11 cellular contexts compared by ENCODE assay signal in the genomic region with DNA sequence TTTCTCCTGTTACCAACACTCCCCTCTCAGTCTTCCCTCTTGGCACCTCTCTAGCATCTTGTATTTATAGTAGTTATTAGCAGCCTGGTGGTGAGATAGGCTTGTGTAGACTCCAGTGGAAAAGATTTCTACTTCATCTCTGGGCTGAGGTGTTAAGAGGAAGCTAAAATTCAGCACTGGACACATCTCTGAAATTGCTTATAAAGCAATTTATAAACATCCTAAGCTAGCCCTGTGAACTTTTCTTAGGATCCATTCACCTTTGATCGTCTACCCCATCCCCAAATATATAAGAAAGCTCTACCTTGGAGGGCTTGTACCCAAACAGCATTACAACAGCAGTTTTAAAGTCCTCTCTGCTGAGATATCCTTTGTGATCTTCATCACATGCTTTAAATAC. TPM values are rescaled to one million over a fixed set of nuclear protein-coding genes. Genes with fewer than 3 reads are reported as not detected.
DNase-seq lines count a peak whose midpoint lies in the region; ATAC-seq and TF ChIP-seq lines count a peak whose summit lies in the region.
"Had no signal": no experiment of that assay in that cellular context is flagged by ENCODE, and none has a peak within 500 bp of the region (broad histone marks: within the 10 kb centered on the region; RNA-seq: fewer than 3 reads in every experiment).

No MANE protein-coding gene starts in this region.

- no peaks in the 10 kb centered on the region for H3K36me3 ChIP-seq in iPS-15b (ENCODE audit: control insufficient read depth, insufficient read depth, low read length)
- H3K36me3 ChIP-seq: uterus had no signal

- in situ Hi-C loops in KBM-7 (cut with MboI; ENCODE audit: low pct_unique_long_range_greater_than_20kb, low sequenced_read_pairs): no loop called here

- H3K27me3 ChIP-seq in iPS-15b (ENCODE audit: control insufficient read depth, insufficient read depth, low read length): no peaks in the 10 kb centered on the region
- H3K27me3 ChIP-seq: uterus had no signal

- peaks cover 34% of the 10 kb centered on the region for H3K36me3 Mint-ChIP-seq in stimulated activated naive CD8-positive, alpha-beta T cell treated with anti-CD3 and anti-CD28 coated beads, Interleukin-15, Interleukin-2, amounts not matched to agents 100 ng/mL and 50 ng/mL, for 24 hours (ENCODE audit: low read depth)
- peaks cover 22% of the 10 kb centered on the region for H3K36me3 Mint-ChIP-seq in WTC11

- no peaks in the 10 kb centered on the region for H3K4me1 ChIP-seq in iPS-15b (ENCODE audit: control insufficient read depth, insufficient read depth, low read length)

- H3K9me3 ChIP-seq in iPS-15b (ENCODE audit: control insufficient read depth, insufficient read depth, low read length): no peaks in the 10 kb centered on the region
- H3K9me3 ChIP-seq: uterus had no signal

- no peak for DNase-seq in stimulated activated naive CD8-positive, alpha-beta T cell treated with anti-CD3 and anti-CD28 coated beads, Interleukin-15, Interleukin-2, amounts not matched to agents 100 U/mL and 50 U/mL, for 24 hours
- DNase-seq in WTC11 (ENCODE audit: low spot score) (no peak), KBM-7 (no peak)
- DNase-seq in stimulated activated CD4-positive, alpha-beta T cell treated with anti-CD3 and anti-CD28 coated beads, Interleukin-4, amount 100 ng/mL, for 1 hour: no peak
- DNase-seq: DMS79, left colon, uterus had no signal

- H3K27me3 Mint-ChIP-seq in stimulated activated naive CD8-positive, alpha-beta T cell treated with anti-CD3 and anti-CD28 coated beads, Interleukin-15, Interleukin-2, amounts not matched to agents 100 ng/mL and 50 ng/mL, for 24 hours: no peaks in the 10 kb centered on the region
- no peaks in the 10 kb centered on the region for H3K27me3 Mint-ChIP-seq in WTC11 (ENCODE audit: low read depth)

- H3K27ac Mint-ChIP-seq in stimulated activated naive CD8-positive, alpha-beta T cell treated with anti-CD3 and anti-CD28 coated beads, Interleukin-15, Interleukin-2, amounts not matched to agents 100 ng/mL and 50 ng/mL, for 24 hours: no peak overlapping the region
- H3K27ac Mint-ChIP-seq in WTC11: 0 out of 2 replicates have a peak overlapping the region, but pooled peaks have one; percentile 19

- peak overlapping the region; percentile 97 for H3K4me3 Mint-ChIP-seq in stimulated activated naive CD8-positive, alpha-beta T cell treated with anti-CD3 and anti-CD28 coated beads, Interleukin-15, Interleukin-2, amounts not matched to agents 100 ng/mL and 50 ng/mL, for 24 hours
- peak overlapping the region; percentile 97 for H3K4me3 Mint-ChIP-seq in WTC11

- peaks cover 39% of the 10 kb centered on the region for H3K4me1 Mint-ChIP-seq in stimulated activated naive CD8-positive, alpha-beta T cell treated with anti-CD3 and anti-CD28 coated beads, Interleukin-15, Interleukin-2, amounts not matched to agents 100 ng/mL and 50 ng/mL, for 24 hours (ENCODE audit: low read depth)
- H3K4me1 Mint-ChIP-seq in WTC11: peaks cover 28% of the 10 kb centered on the region

- H3K4me3 ChIP-seq in iPS-15b (ENCODE audit: low read depth, low read length): peak overlapping the region; percentile 94

- TF ChIP-seq CTCF in WTC11 (IDR thresholded peaks at IDR 0.05): no peak

- CTCF ChIA-PET in WTC11 (lab: Charles Lee): interaction anchor here (1.4 to 3.6 kb wide), 2 partner anchors 14 to 156 kb away, joined by 4 to 66 read pairs; no protein-coding TSS in a partner anchor

- ATAC-seq in stimulated activated naive CD8-positive, alpha-beta T cell treated with anti-CD3 and anti-CD28 coated beads, Interleukin-15, Interleukin-2, amounts not matched to agents 100 U/mL and 50 U/mL, for 24 hours: no peak
- ATAC-seq in WTC11: no peak
- ATAC-seq in HG03280 (IDR thresholded peaks at IDR 0.05; ENCODE audit: unreplicated experiment): no peak
- no peak for ATAC-seq in GM21528 (IDR thresholded peaks at IDR 0.05; ENCODE audit: low FRiP score, unreplicated experiment)

- POLR2A ChIA-PET in WTC11 (lab: Charles Lee): no interaction called here

- H3K9me3 Mint-ChIP-seq in stimulated activated naive CD8-positive, alpha-beta T cell treated with anti-CD3 and anti-CD28 coated beads, Interleukin-15, Interleukin-2, amounts not matched to agents 100 ng/mL and 50 ng/mL, for 24 hours: peaks cover 5% of the 10 kb centered on the region
- H3K9me3 Mint-ChIP-seq in WTC11: peaks cover 3% of the 10 kb centered on the region

- peak overlapping the region; percentile 76 for H3K9ac ChIP-seq in iPS-15b (ENCODE audit: low read depth, low read length)

TF ChIP-seq in WTC11, 78 proteins besides CTCF, POLR2A, EP300 and RAD21:
- TF ChIP-seq, protein P1, sequence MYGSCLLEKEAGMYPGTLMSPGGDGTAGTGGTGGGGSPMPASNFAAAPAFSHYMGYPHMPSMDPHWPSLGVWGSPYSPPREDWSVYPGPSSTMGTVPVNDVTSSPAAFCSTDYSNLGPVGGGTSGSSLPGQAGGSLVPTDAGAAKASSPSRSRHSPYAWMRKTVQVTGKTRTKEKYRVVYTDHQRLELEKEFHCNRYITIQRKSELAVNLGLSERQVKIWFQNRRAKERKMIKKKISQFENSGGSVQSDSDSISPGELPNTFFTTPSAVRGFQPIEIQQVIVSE (CRISPR knock-in tag; IDR thresholded peaks at IDR 0.05; ENCODE audit: borderline replicate concordance): no peak
- no peak for TF ChIP-seq SMAD3 (CRISPR knock-in tag; IDR thresholded peaks at IDR 0.05; ENCODE audit: borderline replicate concordance)
- TF ChIP-seq, protein P2, sequence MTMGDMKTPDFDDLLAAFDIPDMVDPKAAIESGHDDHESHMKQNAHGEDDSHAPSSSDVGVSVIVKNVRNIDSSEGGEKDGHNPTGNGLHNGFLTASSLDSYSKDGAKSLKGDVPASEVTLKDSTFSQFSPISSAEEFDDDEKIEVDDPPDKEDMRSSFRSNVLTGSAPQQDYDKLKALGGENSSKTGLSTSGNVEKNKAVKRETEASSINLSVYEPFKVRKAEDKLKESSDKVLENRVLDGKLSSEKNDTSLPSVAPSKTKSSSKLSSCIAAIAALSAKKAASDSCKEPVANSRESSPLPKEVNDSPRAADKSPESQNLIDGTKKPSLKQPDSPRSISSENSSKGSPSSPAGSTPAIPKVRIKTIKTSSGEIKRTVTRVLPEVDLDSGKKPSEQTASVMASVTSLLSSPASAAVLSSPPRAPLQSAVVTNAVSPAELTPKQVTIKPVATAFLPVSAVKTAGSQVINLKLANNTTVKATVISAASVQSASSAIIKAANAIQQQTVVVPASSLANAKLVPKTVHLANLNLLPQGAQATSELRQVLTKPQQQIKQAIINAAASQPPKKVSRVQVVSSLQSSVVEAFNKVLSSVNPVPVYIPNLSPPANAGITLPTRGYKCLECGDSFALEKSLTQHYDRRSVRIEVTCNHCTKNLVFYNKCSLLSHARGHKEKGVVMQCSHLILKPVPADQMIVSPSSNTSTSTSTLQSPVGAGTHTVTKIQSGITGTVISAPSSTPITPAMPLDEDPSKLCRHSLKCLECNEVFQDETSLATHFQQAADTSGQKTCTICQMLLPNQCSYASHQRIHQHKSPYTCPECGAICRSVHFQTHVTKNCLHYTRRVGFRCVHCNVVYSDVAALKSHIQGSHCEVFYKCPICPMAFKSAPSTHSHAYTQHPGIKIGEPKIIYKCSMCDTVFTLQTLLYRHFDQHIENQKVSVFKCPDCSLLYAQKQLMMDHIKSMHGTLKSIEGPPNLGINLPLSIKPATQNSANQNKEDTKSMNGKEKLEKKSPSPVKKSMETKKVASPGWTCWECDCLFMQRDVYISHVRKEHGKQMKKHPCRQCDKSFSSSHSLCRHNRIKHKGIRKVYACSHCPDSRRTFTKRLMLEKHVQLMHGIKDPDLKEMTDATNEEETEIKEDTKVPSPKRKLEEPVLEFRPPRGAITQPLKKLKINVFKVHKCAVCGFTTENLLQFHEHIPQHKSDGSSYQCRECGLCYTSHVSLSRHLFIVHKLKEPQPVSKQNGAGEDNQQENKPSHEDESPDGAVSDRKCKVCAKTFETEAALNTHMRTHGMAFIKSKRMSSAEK (CRISPR knock-in tag; IDR thresholded peaks at IDR 0.05; ENCODE audit: borderline replicate concordance): no peak
- no peak for TF ChIP-seq ZNF232 (CRISPR knock-in tag; IDR thresholded peaks at IDR 0.05)
- TF ChIP-seq ETV6 (CRISPR knock-in tag; IDR thresholded peaks at IDR 0.05): no peak
- TF ChIP-seq, protein P3, sequence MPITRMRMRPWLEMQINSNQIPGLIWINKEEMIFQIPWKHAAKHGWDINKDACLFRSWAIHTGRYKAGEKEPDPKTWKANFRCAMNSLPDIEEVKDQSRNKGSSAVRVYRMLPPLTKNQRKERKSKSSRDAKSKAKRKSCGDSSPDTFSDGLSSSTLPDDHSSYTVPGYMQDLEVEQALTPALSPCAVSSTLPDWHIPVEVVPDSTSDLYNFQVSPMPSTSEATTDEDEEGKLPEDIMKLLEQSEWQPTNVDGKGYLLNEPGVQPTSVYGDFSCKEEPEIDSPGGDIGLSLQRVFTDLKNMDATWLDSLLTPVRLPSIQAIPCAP (CRISPR knock-in tag; IDR thresholded peaks at IDR 0.05): no peak
- no peak for TF ChIP-seq JAZF1 (CRISPR knock-in tag; IDR thresholded peaks at IDR 0.05)
TF ChIP-seq in WTC11: peak in this region for 0.

RNA-seq across cellular contexts. Expression of a gene that starts 0.9 kb away (rescaled TPM):
- total RNA-seq in WTC11 (2021): 15.5 to 18.8 TPM (median 18.0 TPM) in 3 replicates

RNA-seq across cellular contexts. Expression of a gene that starts 2.1 kb away (rescaled TPM):
- 54.2 to 59.8 TPM (median 57.3 TPM) in 3 replicates for total RNA-seq in WTC11 (2021)
